Comparison of ENCODE assay signal across 1 cellular context in genomic region chr6:31196251-31197022, GRCh38.
TF ChIP-seq lines count a peak whose summit lies in the region.
"Not testable (repeated sequence)": the region's sequence is repeated elsewhere in the genome, so short reads cannot be mapped to it uniquely, and the experiment has no call there.

No MANE protein-coding gene starts in this region.

TF ChIP-seq in HepG2, 621 proteins besides CTCF, POLR2A, EP300 and RAD21:
- TF ChIP-seq ZBTB7A (CRISPR knock-in tag; IDR thresholded peaks at IDR 0.05) (0 out of 2 replicates have a peak, but pooled peaks have one; percentile 41), ZNF572 (CRISPR knock-in tag; IDR thresholded peaks at IDR 0.05) (peak; percentile 74; the same call in 1 of the 2 replicates), ZSCAN5A (CRISPR knock-in tag; IDR thresholded peaks at IDR 0.05; ENCODE audit: borderline replicate concordance) (peak; percentile 71; the same call in 1 of the 2 replicates), ZNF296 (CRISPR knock-in tag; conservative IDR thresholded peaks at IDR 0.05) (0 out of 2 replicates have a peak, but pooled peaks have one; percentile 27), POLR2AphosphoS5 (IDR thresholded peaks at IDR 0.05; ENCODE audit: low read depth, low read length) (0 out of 2 replicates have a peak, but pooled peaks have one; percentile 30), ZNF276 (CRISPR knock-in tag; IDR thresholded peaks at IDR 0.05; ENCODE audit: low read depth) (0 out of 2 replicates have a peak, but pooled peaks have one; percentile 12), NFYB (CRISPR knock-in tag; IDR thresholded peaks at IDR 0.05) (peak; percentile 75), ZC3H4 (CRISPR knock-in tag; IDR thresholded peaks at IDR 0.05; ENCODE audit: borderline replicate concordance) (peak; percentile 59; the same call in 1 of the 2 replicates), ZFY (CRISPR knock-in tag; IDR thresholded peaks at IDR 0.05) (0 out of 2 replicates have a peak, but pooled peaks have one; percentile 8), AKAP8 (CRISPR knock-in tag; IDR thresholded peaks at IDR 0.05) (0 out of 2 replicates have a peak, but pooled peaks have one; percentile 14), NFYC (CRISPR knock-in tag; IDR thresholded peaks at IDR 0.05) (peak; percentile 74), MEF2D (CRISPR knock-in tag; IDR thresholded peaks at IDR 0.05) (0 out of 2 replicates have a peak, but pooled peaks have one; percentile 14), REPIN1 (CRISPR knock-in tag; IDR thresholded peaks at IDR 0.05; ENCODE audit: borderline replicate concordance, low read depth) (0 out of 2 replicates have a peak, but pooled peaks have one; percentile 44), SNAPC2 (CRISPR knock-in tag; IDR thresholded peaks at IDR 0.05) (0 out of 2 replicates have a peak, but pooled peaks have one; percentile 67), SMYD3 (CRISPR knock-in tag; IDR thresholded peaks at IDR 0.05) (0 out of 2 replicates have a peak, but pooled peaks have one; percentile 38), ZNF121 (CRISPR knock-in tag; IDR thresholded peaks at IDR 0.05) (peak; percentile 78), ZBTB40 (CRISPR knock-in tag; IDR thresholded peaks at IDR 0.05) (0 out of 2 replicates have a peak, but pooled peaks have one; percentile 61), ZBTB38 (CRISPR knock-in tag; IDR thresholded peaks at IDR 0.05) (peak; percentile 28; the same call in 1 of the 2 replicates), RBFOX2 (IDR thresholded peaks at IDR 0.05; ENCODE audit: low read depth, low read length) (0 out of 2 replicates have a peak, but pooled peaks have one; percentile 15), ARID2 (CRISPR knock-in tag; IDR thresholded peaks at IDR 0.05; ENCODE audit: borderline replicate concordance) (0 out of 2 replicates have a peak, but pooled peaks have one; percentile 52), THAP9 (CRISPR knock-in tag; IDR thresholded peaks at IDR 0.05; ENCODE audit: borderline replicate concordance) (0 out of 2 replicates have a peak, but pooled peaks have one; percentile 6), HDAC1 (CRISPR knock-in tag; IDR thresholded peaks at IDR 0.05) (0 out of 2 replicates have a peak, but pooled peaks have one; percentile 15), ZNF710 (CRISPR knock-in tag; IDR thresholded peaks at IDR 0.05; ENCODE audit: borderline replicate concordance) (0 out of 2 replicates have a peak, but pooled peaks have one; percentile 3)
- TF ChIP-seq ZBTB40 (IDR thresholded peaks at IDR 0.05): not testable (repeated sequence)
